ENCODE assay signal across 1 cellular context in the genomic region with DNA sequence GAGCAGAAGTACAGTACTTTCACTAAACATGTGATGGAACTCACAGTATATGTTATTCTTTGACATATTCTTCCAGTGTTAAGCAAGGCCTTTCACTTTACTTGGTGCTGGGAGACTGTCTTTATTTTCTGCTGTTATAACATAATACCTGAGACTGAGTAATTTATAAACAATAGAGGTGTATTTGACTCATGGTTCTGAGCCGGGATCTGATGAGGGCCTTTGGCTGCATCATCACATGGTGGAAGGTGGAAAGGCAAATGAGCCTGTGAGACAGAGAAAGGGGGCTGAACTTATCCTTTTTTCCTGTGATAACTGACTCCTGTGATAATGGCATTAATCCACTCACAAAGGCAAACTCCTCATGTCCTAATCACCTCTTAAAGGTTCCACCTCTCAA.
TF ChIP-seq lines count a peak whose summit lies in the region.

No MANE protein-coding gene starts in this region.

TF ChIP-seq in SK-N-SH treated with all-trans-retinoic acid at 6 μM for 48 hours, 23 proteins besides CTCF, POLR2A, EP300 and RAD21 (continued from another document):
- TF ChIP-seq, protein P1, sequence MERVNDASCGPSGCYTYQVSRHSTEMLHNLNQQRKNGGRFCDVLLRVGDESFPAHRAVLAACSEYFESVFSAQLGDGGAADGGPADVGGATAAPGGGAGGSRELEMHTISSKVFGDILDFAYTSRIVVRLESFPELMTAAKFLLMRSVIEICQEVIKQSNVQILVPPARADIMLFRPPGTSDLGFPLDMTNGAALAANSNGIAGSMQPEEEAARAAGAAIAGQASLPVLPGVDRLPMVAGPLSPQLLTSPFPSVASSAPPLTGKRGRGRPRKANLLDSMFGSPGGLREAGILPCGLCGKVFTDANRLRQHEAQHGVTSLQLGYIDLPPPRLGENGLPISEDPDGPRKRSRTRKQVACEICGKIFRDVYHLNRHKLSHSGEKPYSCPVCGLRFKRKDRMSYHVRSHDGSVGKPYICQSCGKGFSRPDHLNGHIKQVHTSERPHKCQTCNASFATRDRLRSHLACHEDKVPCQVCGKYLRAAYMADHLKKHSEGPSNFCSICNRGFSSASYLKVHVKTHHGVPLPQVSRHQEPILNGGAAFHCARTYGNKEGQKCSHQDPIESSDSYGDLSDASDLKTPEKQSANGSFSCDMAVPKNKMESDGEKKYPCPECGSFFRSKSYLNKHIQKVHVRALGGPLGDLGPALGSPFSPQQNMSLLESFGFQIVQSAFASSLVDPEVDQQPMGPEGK (CRISPR knock-in tag; IDR thresholded peaks at IDR 0.05; ENCODE audit: borderline replicate concordance), result no peak
- TF ChIP-seq ZNF70 (CRISPR knock-in tag; IDR thresholded peaks at IDR 0.05) (no peak), TOX (CRISPR knock-in tag; IDR thresholded peaks at IDR 0.05; ENCODE audit: borderline replicate concordance) (no peak), PPARA (CRISPR knock-in tag; IDR thresholded peaks at IDR 0.05; ENCODE audit: borderline replicate concordance) (no peak)
